6 cellular contexts compared by ENCODE assay signal in genomic region chr4:57652765-57653164, GRCh38.
"Had no signal": no experiment of that assay in that cellular context is flagged by ENCODE, and none has a peak within 500 bp of the region (broad histone marks: within the 10 kb centered on the region; RNA-seq: fewer than 3 reads in every experiment).

No MANE protein-coding gene starts in this region.

- H3K36me3 Mint-ChIP-seq: IgD-negative memory B cell had no signal

- DNase-seq: IMR-90, KBM-7 had no signal

- H3K4me3 Mint-ChIP-seq: IgD-negative memory B cell had no signal

- H3K4me3 ChIP-seq: K562 had no signal

- H3K27ac ChIP-seq: HL-60 had no signal

- ATAC-seq: HepG2, K562 had no signal
